1 cellular context compared by ENCODE assay signal in genomic region chr15:96348112-96349027, GRCh38.
A peak's percentile ranks its signal among the peaks of the same experiment; 100 is the strongest.
TF ChIP-seq lines count a peak whose summit lies in the region.

No MANE protein-coding gene starts in this region.

TF ChIP-seq in GM12878, 131 proteins besides CTCF, POLR2A, EP300 and RAD21:
- TF ChIP-seq HDGF (IDR thresholded peaks at IDR 0.05): no peak
- TF ChIP-seq, protein P1, sequence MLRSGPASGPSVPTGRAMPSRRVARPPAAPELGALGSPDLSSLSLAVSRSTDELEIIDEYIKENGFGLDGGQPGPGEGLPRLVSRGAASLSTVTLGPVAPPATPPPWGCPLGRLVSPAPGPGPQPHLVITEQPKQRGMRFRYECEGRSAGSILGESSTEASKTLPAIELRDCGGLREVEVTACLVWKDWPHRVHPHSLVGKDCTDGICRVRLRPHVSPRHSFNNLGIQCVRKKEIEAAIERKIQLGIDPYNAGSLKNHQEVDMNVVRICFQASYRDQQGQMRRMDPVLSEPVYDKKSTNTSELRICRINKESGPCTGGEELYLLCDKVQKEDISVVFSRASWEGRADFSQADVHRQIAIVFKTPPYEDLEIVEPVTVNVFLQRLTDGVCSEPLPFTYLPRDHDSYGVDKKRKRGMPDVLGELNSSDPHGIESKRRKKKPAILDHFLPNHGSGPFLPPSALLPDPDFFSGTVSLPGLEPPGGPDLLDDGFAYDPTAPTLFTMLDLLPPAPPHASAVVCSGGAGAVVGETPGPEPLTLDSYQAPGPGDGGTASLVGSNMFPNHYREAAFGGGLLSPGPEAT (IDR thresholded peaks at IDR 0.05; ENCODE audit: low read depth): 0 out of 2 replicates have a peak, but pooled peaks have one; percentile 35
